12 cellular contexts compared by ENCODE assay signal in genomic region chr19:54100560-54100959, GRCh38. TPM values are rescaled to one million over a fixed set of nuclear protein-coding genes. Genes with fewer than 3 reads are reported as not detected.
DNase-seq lines count a peak whose midpoint lies in the region; ATAC-seq and TF ChIP-seq lines count a peak whose summit lies in the region.
"Had no signal": no experiment of that assay in that cellular context is flagged by ENCODE, and none has a peak within 500 bp of the region (broad histone marks: within the 10 kb centered on the region; RNA-seq: fewer than 3 reads in every experiment).

Gene OSCAR, minus strand, starts transcription at chr19:54100803. Its CDS starts 11 bp downstream, at chr19:54100792.

- peaks cover 1 to 7% of the 10 kb centered on the region in 2 experiments for H3K36me3 ChIP-seq in SK-N-SH (replicated peaks in 1 of 2; ENCODE audit: control insufficient read depth in 1 of 2, insufficient read depth in 2 of 2, low read length in 1 of 2)
- H3K36me3 ChIP-seq in osteoblast (ENCODE audit: insufficient read depth, low read length): peaks cover 3% of the 10 kb centered on the region

- H3K4me2 ChIP-seq in SK-N-SH: no peak within 1 kb of the TSS
- no peak within 1 kb of the TSS for H3K4me2 ChIP-seq in osteoblast (ENCODE audit: insufficient read depth, low read length)

- TF ChIP-seq CTCF in SK-N-SH (IDR thresholded peaks at IDR 0.05): no peak
- TF ChIP-seq CTCF in NB4 (IDR thresholded peaks at IDR 0.05; ENCODE audit: low read depth, low read length): no peak
- TF ChIP-seq CTCF in brain (conservative IDR thresholded peaks at IDR 0.05): no peak
- no peak for TF ChIP-seq CTCF in osteoblast (IDR thresholded peaks at IDR 0.05; ENCODE audit: extremely low read depth, low read depth, low read length)

- CTCF ChIA-PET in SK-N-SH (lab: Yijun Ruan, JAX): no interaction called here

- H3K4me1 Mint-ChIP-seq in brain: peaks cover 31% of the 10 kb centered on the region

- H3K27me3 ChIP-seq in SK-N-SH (ENCODE audit: insufficient read depth): no peaks in the 10 kb centered on the region
- no peaks in the 10 kb centered on the region for H3K27me3 ChIP-seq in osteoblast (ENCODE audit: insufficient read depth, low read length)

- H3K36me3 Mint-ChIP-seq in brain: peaks cover 4% of the 10 kb centered on the region

- H3K4me3 Mint-ChIP-seq in brain: peak within 1 kb of the TSS; percentile 69 to 94 (median 78)

- ATAC-seq in SK-N-SH treated with all-trans-retinoic acid at 6 μM for 48 hours: no peak
- no peak for ATAC-seq in GM19467 (IDR thresholded peaks at IDR 0.05; ENCODE audit: unreplicated experiment)
- ATAC-seq: GM12878 had no signal

- H3K9ac ChIP-seq in SK-N-SH: no peak within 1 kb of the TSS

- H3K4me3 ChIP-seq in SK-N-SH (ENCODE audit: low read depth in 2 of 2, low read length in 1 of 2): no peak within 1 kb of the TSS
- peak within 1 kb of the TSS; percentile 60 for H3K4me3 ChIP-seq in NB4 (ENCODE audit: low read depth, low read length)
- H3K4me3 ChIP-seq in osteoblast (ENCODE audit: insufficient read depth, low read length): no peak within 1 kb of the TSS

- H2AFZ ChIP-seq in SK-N-SH (ENCODE audit: low read depth): 0 out of 2 replicates have a peak within 1 kb of the TSS, but pooled peaks have one; percentile 69
- H2AFZ ChIP-seq in osteoblast (ENCODE audit: low read length): peak within 1 kb of the TSS; percentile 22

- peaks cover 0 to 4% (median 0%) of the 10 kb centered on the region in 5 experiments for H3K9me3 Mint-ChIP-seq in brain

- no peaks in the 10 kb centered on the region for H3K9me2 ChIP-seq in SK-N-SH

- no peaks in the 10 kb centered on the region for H3K9me3 ChIP-seq in SK-N-SH
- no peaks in the 10 kb centered on the region for H3K9me3 ChIP-seq in osteoblast (ENCODE audit: low read depth, low read length)

- H3K27ac ChIP-seq in SK-N-SH (ENCODE audit: low read depth in 2 of 2, low read length in 1 of 2) (no peak within 1 kb of the TSS), osteoblast (ENCODE audit: low read depth, low read length) (no peak within 1 kb of the TSS)

- no peak for TF ChIP-seq EP300 in SK-N-SH (IDR thresholded peaks at IDR 0.05; ENCODE audit: borderline replicate concordance in 1 of 2, low read depth in 1 of 2, low read length in 1 of 2)

- peaks cover 53% of the 10 kb centered on the region for H3K27me3 Mint-ChIP-seq in brain

- WGBS in SK-N-SH (ENCODE audit: low lambda C conversion rate): 36% methylated on average over 5 of the region's 5 CpGs

- H3K27ac Mint-ChIP-seq in brain: peak within 1 kb of the TSS; percentile 13 to 79 (median 25)

- H3F3A ChIP-seq in SK-N-SH (replicated peaks; ENCODE audit: insufficient read depth): no peaks in the 10 kb centered on the region

- no peak for TF ChIP-seq RAD21 in SK-N-SH (IDR thresholded peaks at IDR 0.05; ENCODE audit: low read length)

- no peak for DNase-seq in SK-N-SH
- peak; percentile 92 for DNase-seq in NB4 (ENCODE audit: low read depth)
- DNase-seq in osteoblast (ENCODE audit: insufficient read length, low spot score, missing footprints): no peak
- no peak for DNase-seq in D341Med (ENCODE audit: low spot score)
- no peak for DNase-seq in dermis blood vessel endothelial cell
- DNase-seq: 8988T; stimulated activated CD4-positive, alpha-beta T cell treated with anti-CD3 and anti-CD28 coated beads, Interleukin-4, amount 100 ng/mL, for 1 hour; SW 1271 had no signal

- no peaks in the 10 kb centered on the region for H4K20me1 ChIP-seq in SK-N-SH (ENCODE audit: insufficient read depth)
- H4K20me1 ChIP-seq in osteoblast (ENCODE audit: insufficient read depth, low read length): no peaks in the 10 kb centered on the region

- H3K79me2 ChIP-seq in SK-N-SH (ENCODE audit: insufficient read depth): peaks cover 27% of the 10 kb centered on the region
- peaks cover 22% of the 10 kb centered on the region for H3K79me2 ChIP-seq in osteoblast (ENCODE audit: insufficient read depth, low read length)

- peak; percentile 26 for TF ChIP-seq POLR2A in NB4 (IDR thresholded peaks at IDR 0.05; ENCODE audit: extremely low read depth, insufficient read length)

- peaks cover 0 to 3% of the 10 kb centered on the region in 2 experiments; a peak in 1 of 4 replicates for H3K4me1 ChIP-seq in SK-N-SH (ENCODE audit: control insufficient read depth in 1 of 2, insufficient read depth in 2 of 2, low read depth in 1 of 2, low read length in 1 of 2)
- H3K4me1 ChIP-seq in osteoblast (ENCODE audit: insufficient read depth, low read length): peaks cover 11% of the 10 kb centered on the region

- POLR2A ChIA-PET in SK-N-SH (lab: Yijun Ruan, JAX): no interaction called here

TF ChIP-seq in SK-N-SH, 30 proteins besides CTCF, POLR2A, EP300 and RAD21 (continues in another document):
- TF ChIP-seq EZH2phosphoT487 (IDR thresholded peaks at IDR 0.05; ENCODE audit: borderline replicate concordance, low read depth) (no peak), GATA2 (CRISPR knock-in tag; IDR thresholded peaks at IDR 0.05) (no peak), MEF2A (IDR thresholded peaks at IDR 0.05; ENCODE audit: borderline replicate concordance, low read depth) (no peak), MXI1 (IDR thresholded peaks at IDR 0.05; ENCODE audit: low read depth, low read length) (no peak), YY1 (IDR thresholded peaks at IDR 0.05; ENCODE audit: low read depth) (no peak), USF1 (IDR thresholded peaks at IDR 0.05; ENCODE audit: borderline replicate concordance, low read depth) (no peak), IRF3 (IDR thresholded peaks at IDR 0.05; ENCODE audit: low read depth, low read length) (no peak), POLR2AphosphoS5 (IDR thresholded peaks at IDR 0.05; ENCODE audit: low read depth, low read length) (no peak), SIN3A (IDR thresholded peaks at IDR 0.05; ENCODE audit: borderline replicate concordance, low read depth, low read length) (no peak)

TF ChIP-seq in SK-N-SH treated with all-trans-retinoic acid at 6 μM for 48 hours, 23 proteins besides CTCF, POLR2A, EP300 and RAD21:
- no peak for TF ChIP-seq TOX (CRISPR knock-in tag; IDR thresholded peaks at IDR 0.05; ENCODE audit: borderline replicate concordance)
- TF ChIP-seq OSR1 (CRISPR knock-in tag; IDR thresholded peaks at IDR 0.05): no peak
- TF ChIP-seq CSDC2 (CRISPR knock-in tag; IDR thresholded peaks at IDR 0.05): no peak
- TF ChIP-seq ZC3H10 (CRISPR knock-in tag; IDR thresholded peaks at IDR 0.05): no peak
- no peak for TF ChIP-seq ZFP30 (CRISPR knock-in tag; IDR thresholded peaks at IDR 0.05)
- no peak for TF ChIP-seq GLIS3 (CRISPR knock-in tag; IDR thresholded peaks at IDR 0.05)
- TF ChIP-seq RARB (CRISPR knock-in tag; IDR thresholded peaks at IDR 0.05): no peak
- TF ChIP-seq ESRRG (CRISPR knock-in tag; IDR thresholded peaks at IDR 0.05): no peak
- TF ChIP-seq ZNF70 (CRISPR knock-in tag; IDR thresholded peaks at IDR 0.05): no peak
- no peak for TF ChIP-seq ISL1 (CRISPR knock-in tag; IDR thresholded peaks at IDR 0.05)
- no peak for TF ChIP-seq ZNF8 (CRISPR knock-in tag; IDR thresholded peaks at IDR 0.05)
- no peak for TF ChIP-seq BACH2 (CRISPR knock-in tag; IDR thresholded peaks at IDR 0.05; ENCODE audit: borderline replicate concordance)
- TF ChIP-seq TCF4 (CRISPR knock-in tag; IDR thresholded peaks at IDR 0.05; ENCODE audit: borderline replicate concordance): no peak
- TF ChIP-seq POU6F1 (CRISPR knock-in tag; IDR thresholded peaks at IDR 0.05; ENCODE audit: borderline replicate concordance, low read depth): no peak
- TF ChIP-seq ARNTL (CRISPR knock-in tag; IDR thresholded peaks at IDR 0.05; ENCODE audit: borderline replicate concordance, low read depth): no peak
- TF ChIP-seq ZNF565 (CRISPR knock-in tag; conservative IDR thresholded peaks at IDR 0.05; ENCODE audit: low read depth): no peak
- no peak for TF ChIP-seq PPARA (CRISPR knock-in tag; IDR thresholded peaks at IDR 0.05; ENCODE audit: borderline replicate concordance)
- TF ChIP-seq PATZ1 (CRISPR knock-in tag; IDR thresholded peaks at IDR 0.05; ENCODE audit: borderline replicate concordance): no peak

RNA-seq across cellular contexts. Expression of gene OSCAR, which starts in this region (rescaled TPM):
- polyA plus RNA-seq in SK-N-SH (2012; rRNA removed) (0.97 and 1.2 TPM in 2 replicates), brain (ENCODE audit: insufficient read depth, low read depth, low replicate concordance) (0.81 TPM)
- polyA plus RNA-seq in SK-N-SH (2012; cell fraction: cytosol; rRNA removed): 0.68 TPM in 2 replicates
- 5.4 and 10.6 TPM in 2 replicates for polyA plus RNA-seq in SK-N-SH (2012; cell fraction: nucleus; rRNA removed)
- total RNA-seq in osteoblast (0.36 and 0.59 TPM in 2 replicates), dermis blood vessel endothelial cell (not detected in 2 replicates)
- total RNA-seq: GM12878 had no signal
